26 cellular contexts compared by ENCODE assay signal in genomic region chrX:1646009-1646408, GRCh38. TPM values are rescaled to one million over a fixed set of nuclear protein-coding genes. Genes with fewer than 3 reads are reported as not detected.
DNase-seq lines count a peak whose midpoint lies in the region; ATAC-seq and TF ChIP-seq lines count a peak whose summit lies in the region.
"Had no signal": no experiment of that assay in that cellular context is flagged by ENCODE, and none has a peak within 500 bp of the region (broad histone marks: within the 10 kb centered on the region; RNA-seq: fewer than 3 reads in every experiment).

No MANE protein-coding gene starts in this region.

- no peak for TF ChIP-seq CTCF in HEK293 (tag by site-specific recombination; IDR thresholded peaks at IDR 0.05)

- CTCF ChIA-PET in HEK293 (lab: Yijun Ruan, JAX), result no interaction called here

- H3K18ac ChIP-seq in neuronal stem cell (ENCODE audit: low read length), result no peak overlapping the region

- H3K4me3 ChIP-seq in HEK293 (ENCODE audit: low read depth, low read length), result no peak overlapping the region
- no peak overlapping the region for H3K4me3 ChIP-seq in neuronal stem cell (ENCODE audit: low read length in 2 of 2)
- H3K4me3 ChIP-seq: BLaER1, GM12878 had no signal

- H3K27ac ChIP-seq in HEK293 (ENCODE audit: extremely low read depth, low read depth, low read length) (no peak overlapping the region), neuronal stem cell (replicated peaks; ENCODE audit: low read length) (no peak overlapping the region)
- H3K27ac ChIP-seq: BLaER1 had no signal

- H3K4ac ChIP-seq in neuronal stem cell (ENCODE audit: low read length), result no peak overlapping the region

- H2BK12ac ChIP-seq in neuronal stem cell (ENCODE audit: low read length), result no peak overlapping the region

- no peak overlapping the region for H2AFZ ChIP-seq in neuronal stem cell (ENCODE audit: low read length)

- no peak overlapping the region for H2BK120ac ChIP-seq in neuronal stem cell (ENCODE audit: low read depth, low read length)

- no peak overlapping the region for H2BK15ac ChIP-seq in neuronal stem cell (ENCODE audit: low read length)

- DNase-seq in iPS-NIHi7 (ENCODE audit: extremely low spot score) (peak; percentile 4), neuronal stem cell (ENCODE audit: low spot score) (no peak), pons (ENCODE audit: low spot score) (no peak)
- DNase-seq: 8988T; ACHN; BE2C; C1 segment of cervical spinal cord; CD4-positive, alpha-beta memory T cell; CD4-positive, CD25-positive, alpha-beta regulatory T cell; CD8-positive, alpha-beta memory T cell; COR-L47; DMS 273 treated with DMSO at 0.1 percent for 48 hours; DMS153; DMS53; DMS79; DND-41; EL; GDM1 had no signal

- no peak overlapping the region for H2BK5ac ChIP-seq in neuronal stem cell (ENCODE audit: low read length)

- H3K9ac ChIP-seq in neuronal stem cell (ENCODE audit: low read depth, low read length, poor library complexity), result peak overlapping the region; percentile 60
- H3K9ac ChIP-seq: BLaER1 had no signal

- no peak overlapping the region for H3K14ac ChIP-seq in neuronal stem cell (ENCODE audit: low read length)

- no peak overlapping the region for H4K8ac ChIP-seq in neuronal stem cell (ENCODE audit: low read depth, low read length)

- no peak overlapping the region for H3K4me2 ChIP-seq in neuronal stem cell (ENCODE audit: insufficient read depth, low read length, poor library complexity, severe bottlenecking)
- H3K4me2 ChIP-seq: BLaER1 had no signal

- H3K36me3 ChIP-seq in HEK293 (ENCODE audit: control insufficient read depth in 2 of 2, insufficient read depth in 1 of 2, low read length in 2 of 2) (no peaks in the 10 kb centered on the region), neuronal stem cell (replicated peaks in 1 of 2; ENCODE audit: control insufficient read depth in 2 of 2, insufficient read depth in 2 of 2, low read length in 2 of 2) (no peaks in the 10 kb centered on the region)
- H3K36me3 ChIP-seq: BE2C, BLaER1 had no signal

- H4K91ac ChIP-seq in neuronal stem cell (ENCODE audit: low read depth, low read length, poor library complexity), result no peak overlapping the region

- H3K23ac ChIP-seq in neuronal stem cell (ENCODE audit: low read depth, low read length, poor library complexity), result no peak overlapping the region

- POLR2A ChIA-PET in HEK293 (lab: Yijun Ruan, JAX), result no interaction called here

- H3K79me1 ChIP-seq in neuronal stem cell (ENCODE audit: low read depth, low read length), result no peaks in the 10 kb centered on the region

- no peak overlapping the region for H2AK5ac ChIP-seq in neuronal stem cell (ENCODE audit: low read depth, low read length)

- H3K9me3 ChIP-seq in HEK293 (ENCODE audit: control insufficient read depth, insufficient read depth, low read depth, low read length) (no peaks in the 10 kb centered on the region; the same call in 1 of the 2 replicates), neuronal stem cell (replicated peaks in 1 of 2; ENCODE audit: control insufficient read depth in 2 of 2, insufficient read depth in 1 of 2, low read depth in 1 of 2, low read length in 2 of 2) (peaks cover 8 to 16% of the 10 kb centered on the region in 2 donors)
- H3K9me3 ChIP-seq: BE2C had no signal

- ATAC-seq in GM21390 (IDR thresholded peaks at IDR 0.05; ENCODE audit: unreplicated experiment), result no peak
- no peak for ATAC-seq in GM21528 (IDR thresholded peaks at IDR 0.05; ENCODE audit: low FRiP score, unreplicated experiment)
- ATAC-seq in HG03025 (IDR thresholded peaks at IDR 0.05; ENCODE audit: low FRiP score, unreplicated experiment), result no peak
- ATAC-seq: GM12878 had no signal

- no peaks in the 10 kb centered on the region for H3K4me1 ChIP-seq in HEK293 (ENCODE audit: control insufficient read depth, insufficient read depth, low read length)
- H3K4me1 ChIP-seq in neuronal stem cell (ENCODE audit: control insufficient read depth in 2 of 2, insufficient read depth in 1 of 2, low read depth in 1 of 2, low read length in 2 of 2), result peaks cover 2 to 4% of the 10 kb centered on the region in 2 donors
- H3K4me1 ChIP-seq: BE2C had no signal

- peaks cover 0 to 2% (median 0%) of the 10 kb centered on the region in 3 experiments for H3K27me3 ChIP-seq in neuronal stem cell (ENCODE audit: control insufficient read depth in 3 of 3, insufficient read depth in 3 of 3, low read depth in 1 of 3, low read length in 3 of 3)
- H3K27me3 ChIP-seq: BE2C, BLaER1 had no signal

TF ChIP-seq in HEK293, 187 proteins besides CTCF, POLR2A, EP300 and RAD21 (continues in another document):
- TF ChIP-seq ZNF311 (tag by site-specific recombination; IDR thresholded peaks at IDR 0.05; ENCODE audit: borderline replicate concordance), result no peak
- no peak for TF ChIP-seq ZNF530 (tag by site-specific recombination; IDR thresholded peaks at IDR 0.05; ENCODE audit: low read depth)
- no peak for TF ChIP-seq ELK4 (IDR thresholded peaks at IDR 0.05; ENCODE audit: borderline replicate concordance, low read depth, low read length)
- TF ChIP-seq ZNF211 (tag by site-specific recombination; IDR thresholded peaks at IDR 0.05; ENCODE audit: low read depth), result no peak
- no peak for TF ChIP-seq MEIS1 (CRISPR knock-in tag; IDR thresholded peaks at IDR 0.05; ENCODE audit: borderline replicate concordance)
- TF ChIP-seq ZNF776 (tag by site-specific recombination; IDR thresholded peaks at IDR 0.05; ENCODE audit: borderline replicate concordance), result no peak
- no peak for TF ChIP-seq ZXDB (tag by site-specific recombination; IDR thresholded peaks at IDR 0.05)
- TF ChIP-seq ZBTB7A (tag by site-specific recombination; IDR thresholded peaks at IDR 0.05; ENCODE audit: low read depth), result no peak
- TF ChIP-seq ZSCAN4 (tag by site-specific recombination; IDR thresholded peaks at IDR 0.05), result no peak
- TF ChIP-seq ZNF133 (tag by site-specific recombination; IDR thresholded peaks at IDR 0.05), result peak; percentile 84
- TF ChIP-seq TRIM28 (IDR thresholded peaks at IDR 0.05; ENCODE audit: borderline replicate concordance, low read length), result peak; percentile 79; the same call in 1 of the 2 replicates
- no peak for TF ChIP-seq ZNF169 (tag by site-specific recombination; IDR thresholded peaks at IDR 0.05)
- no peak for TF ChIP-seq ZNF518A (tag by site-specific recombination; conservative IDR thresholded peaks at IDR 0.05; ENCODE audit: low read depth)
- TF ChIP-seq GLIS2 (tag by site-specific recombination; IDR thresholded peaks at IDR 0.05), result no peak
- TF ChIP-seq SETDB1 (IDR thresholded peaks at IDR 0.05; ENCODE audit: insufficient read length, low read length), result peak; percentile 83
- no peak for TF ChIP-seq ZFP37 (tag by site-specific recombination; IDR thresholded peaks at IDR 0.05)

RNA-seq across cellular contexts. Expression of gene ASMT, which starts 31.1 kb away (rescaled TPM):
- not detected for polyA plus RNA-seq in neuronal stem cell (2013, experiment 1 of 2)
- 0.06 TPM for polyA plus RNA-seq in neuronal stem cell (2013, experiment 2 of 2)
- polyA plus RNA-seq: AG04450, CD14-positive monocyte had no signal

RNA-seq across cellular contexts. Expression of gene AKAP17A, which starts 54.6 kb away (rescaled TPM):
- polyA plus RNA-seq in neuronal stem cell (2013, experiment 1 of 2), result 24.9 TPM
- 23.8 TPM for polyA plus RNA-seq in neuronal stem cell (2013, experiment 2 of 2)
